Comparison of ENCODE assay signal across 18 cellular contexts in the genomic region with DNA sequence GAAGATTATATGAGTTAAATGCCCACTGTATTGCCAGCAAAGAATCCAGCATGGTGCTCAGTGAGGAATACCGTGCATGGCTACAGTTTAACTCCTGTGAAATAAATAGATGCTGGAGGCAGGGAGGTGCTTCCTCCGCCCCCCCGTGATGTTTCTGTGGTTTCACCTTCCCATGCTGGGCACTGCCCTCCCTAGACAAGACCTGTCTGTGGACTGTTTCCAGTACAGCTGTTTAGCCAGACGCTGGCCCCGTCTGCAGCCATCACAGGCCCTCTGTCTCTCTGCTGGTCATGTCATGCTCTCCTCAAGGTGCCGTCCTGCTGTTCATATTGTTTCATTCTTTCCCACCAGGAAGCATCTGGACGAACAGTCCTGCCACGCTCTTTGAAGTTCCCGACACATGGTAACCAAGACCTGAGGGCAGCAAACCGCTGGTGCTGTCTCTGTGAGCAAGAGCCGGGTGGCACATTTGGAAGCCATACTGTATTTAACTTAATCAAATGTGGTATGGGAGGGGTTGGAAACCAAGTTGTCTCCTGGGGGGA. TPM values are rescaled to one million over a fixed set of nuclear protein-coding genes. Genes with fewer than 3 reads are reported as not detected.
DNase-seq lines count a peak whose midpoint lies in the region; TF ChIP-seq lines count a peak whose summit lies in the region.
"Had no signal": no experiment of that assay in that cellular context is flagged by ENCODE, and none has a peak within 500 bp of the region (broad histone marks: within the 10 kb centered on the region; RNA-seq: fewer than 3 reads in every experiment).

No MANE protein-coding gene starts in this region.

- H3K27me3 ChIP-seq in BLaER1 (no peaks in the 10 kb centered on the region), MM.1S (replicated peaks; ENCODE audit: insufficient read depth, low read length) (no peaks in the 10 kb centered on the region), vagina (no peaks in the 10 kb centered on the region)

- no peaks in the 10 kb centered on the region for H3K36me3 Mint-ChIP-seq in type B pancreatic cell
- H3K36me3 Mint-ChIP-seq: CD4-positive, alpha-beta memory T cell; IgD-negative memory B cell had no signal

- H3K4me1 ChIP-seq in BLaER1 (peaks cover 81% of the 10 kb centered on the region), MM.1S (ENCODE audit: low read length) (peaks cover 41% of the 10 kb centered on the region), vagina (no peaks in the 10 kb centered on the region)

- no peaks in the 10 kb centered on the region for H3K9me2 ChIP-seq in MM.1S (replicated peaks; ENCODE audit: insufficient read depth, low read length)

- H3K9ac ChIP-seq in BLaER1 (peak overlapping the region; percentile 63; the same call in 1 of the 2 replicates), MM.1S (ENCODE audit: low read length) (no peak overlapping the region)

- H3K36me3 ChIP-seq in BLaER1 (no peaks in the 10 kb centered on the region), MM.1S (replicated peaks; ENCODE audit: insufficient read depth, low read length) (no peaks in the 10 kb centered on the region), vagina (no peaks in the 10 kb centered on the region)

- TF ChIP-seq CTCF in MM.1S (IDR thresholded peaks at IDR 0.05; ENCODE audit: low read length) (no peak), type B pancreatic cell (conservative IDR thresholded peaks at IDR 0.05) (no peak), vagina (IDR thresholded peaks at IDR 0.05) (no peak)

- no peaks in the 10 kb centered on the region for H3K27me3 Mint-ChIP-seq in type B pancreatic cell

- intact Hi-C loops in vagina (cut with DNase I): no loop called here

- H3K4me3 Mint-ChIP-seq in type B pancreatic cell: no peak overlapping the region
- H3K4me3 Mint-ChIP-seq: CD4-positive, alpha-beta memory T cell; HFFc6 had no signal

- H4K20me1 ChIP-seq in BLaER1: no peaks in the 10 kb centered on the region
- H4K20me1 ChIP-seq in MM.1S (ENCODE audit: insufficient read depth, low read length): no peaks in the 10 kb centered on the region

- no peak overlapping the region for H3K27ac Mint-ChIP-seq in type B pancreatic cell
- H3K27ac Mint-ChIP-seq: CD4-positive, alpha-beta memory T cell; HFFc6; IgD-negative memory B cell had no signal

- no peak overlapping the region for H3K4me3 ChIP-seq in BLaER1
- H3K4me3 ChIP-seq in MM.1S (ENCODE audit: low read length): no peak overlapping the region
- H3K4me3 ChIP-seq in vagina: no peak overlapping the region

- H3K27ac ChIP-seq in BLaER1: peak overlapping the region; percentile 88
- peak overlapping the region; percentile 0; the same call in 1 of the 2 replicates for H3K27ac ChIP-seq in MM.1S (ENCODE audit: low read length)
- H3K27ac ChIP-seq in vagina: no peak overlapping the region
- H3K27ac ChIP-seq: C4-2B had no signal

- 0 out of 2 replicates have a peak, but pooled peaks cover 4% of the 10 kb centered on the region for H3F3A ChIP-seq in MM.1S (ENCODE audit: insufficient read depth, low read length)

- DNase-seq in MM.1S: peak; percentile 35
- peak; percentile 21 for DNase-seq in dermis blood vessel endothelial cell
- peak; percentile 34 for DNase-seq in type B pancreatic cell (ENCODE audit: extremely low spot score, unreplicated experiment)
- no peak for DNase-seq in mucosa of gallbladder (ENCODE audit: low spot score)
- no peak for DNase-seq in GM19238 (ENCODE audit: insufficient read length, low spot score)
- DNase-seq in vagina (ENCODE audit: extremely low spot score in 2 of 2): no peak
- DNase-seq: ACHN; CD4-positive, alpha-beta memory T cell; DND-41; GDM1; HCEC 1CT; HFFc6 had no signal

- H3K4me2 ChIP-seq in BLaER1: peak overlapping the region; percentile 84
- H3K4me2 ChIP-seq in MM.1S (ENCODE audit: low read depth, low read length): peak overlapping the region; percentile 27

- H3K79me2 ChIP-seq in MM.1S (ENCODE audit: low read length): no peaks in the 10 kb centered on the region

- no peaks in the 10 kb centered on the region for H3K4me1 Mint-ChIP-seq in type B pancreatic cell (ENCODE audit: unreplicated experiment)
- H3K4me1 Mint-ChIP-seq: CD4-positive, alpha-beta memory T cell had no signal

- H3K9me3 ChIP-seq in BLaER1: peaks cover 8% of the 10 kb centered on the region
- H3K9me3 ChIP-seq in MM.1S (replicated peaks; ENCODE audit: insufficient read depth, low read length): no peaks in the 10 kb centered on the region
- no peaks in the 10 kb centered on the region for H3K9me3 ChIP-seq in vagina

- H3K9me3 Mint-ChIP-seq in type B pancreatic cell: no peaks in the 10 kb centered on the region
- H3K9me3 Mint-ChIP-seq: HFFc6, IgD-negative memory B cell had no signal

- peak overlapping the region; percentile 16; the same call in 1 of the 2 replicates for H2AFZ ChIP-seq in MM.1S (ENCODE audit: low read length)

- TF ChIP-seq POLR2A in vagina (IDR thresholded peaks at IDR 0.05): no peak

RNA-seq across cellular contexts. Expression of gene GOLGA8S, which starts 31.4 kb away (rescaled TPM):
- 0.05 TPM in 1 of 2 replicates, not detected in the other for total RNA-seq in dermis blood vessel endothelial cell
- total RNA-seq in type B pancreatic cell (ENCODE audit: low replicate concordance): 0.19 TPM in 1 of 2 replicates, not detected in the other
- 0.29 TPM for total RNA-seq in mucosa of gallbladder
- total RNA-seq in vagina: not detected
- total RNA-seq: A172, H4, HT1080 had no signal

RNA-seq across cellular contexts. Expression of gene GOLGA6L26, which starts 52.0 kb away (rescaled TPM):
- total RNA-seq in dermis blood vessel endothelial cell (not detected in 2 replicates), type B pancreatic cell (ENCODE audit: low replicate concordance) (not detected in 2 replicates), mucosa of gallbladder (not detected), vagina (not detected)
- total RNA-seq: A172; CD4-positive, alpha-beta memory T cell; H4; HFFc6; HT1080 had no signal

Comparison
In these comparisons a context has a peak if more than half of its experiments do, and no peak if none do; other contexts are left out.
1. DNase-seq: peak in MM.1S (single experiment), dermis blood vessel endothelial cell (single experiment) and type B pancreatic cell (single experiment); none in mucosa of gallbladder (single experiment), GM19238 (single experiment) and vagina (0 of 2).